In the genomic region with DNA sequence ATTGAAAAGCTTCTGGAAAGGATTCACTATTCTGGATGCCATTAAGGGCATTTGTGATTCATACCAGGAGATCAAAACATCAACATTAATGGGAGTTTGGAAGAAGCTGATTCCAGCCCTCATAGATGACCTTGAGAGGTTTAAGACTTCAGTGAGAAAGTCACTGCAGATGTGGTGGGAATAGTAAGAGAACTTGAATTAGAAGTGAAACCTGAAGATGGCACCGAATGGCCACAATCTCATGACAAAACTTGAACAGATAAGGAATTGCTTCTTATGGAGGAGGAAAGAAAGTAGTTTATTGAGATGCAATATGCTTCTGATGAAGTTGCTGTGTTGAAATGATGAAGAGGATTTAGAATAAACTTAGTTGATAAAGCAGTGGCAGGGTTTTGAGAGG, we compare ENCODE assay signal across 12 cellular contexts.
DNase-seq lines count a peak whose midpoint lies in the region; ATAC-seq, FAIRE-seq and TF ChIP-seq lines count a peak whose summit lies in the region.
"Had no signal": no experiment of that assay in that cellular context is flagged by ENCODE, and none has a peak within 500 bp of the region (broad histone marks: within the 10 kb centered on the region; RNA-seq: fewer than 3 reads in every experiment).

No MANE protein-coding gene starts in this region.

- H3K9me3 Mint-ChIP-seq in CD8-positive, alpha-beta T cell = no peaks in the 10 kb centered on the region
- H3K9me3 Mint-ChIP-seq in activated T-helper 1 cell treated with anti-CD3 and anti-CD28 coated beads, Interleukin-12 subunit alpha, Interleukin-12 subunit beta, Interleukin-2, Interleukin-4 antibody, amounts not matched to agents 30 ng/mL and 10 ng/mL and 1 ng/mL, durations not matched to agents 14 hours and 24 hours and 36 hours = no peaks in the 10 kb centered on the region

- peak overlapping the region; percentile 4 for H3K27ac ChIP-seq in CD8-positive, alpha-beta T cell (ENCODE audit: low read depth, low read length)
- H3K27ac ChIP-seq: C4-2B, parathyroid adenoma had no signal

- no peak for FAIRE-seq in HTR-8/SVneo (lab: Jason Lieb, UNC)
- FAIRE-seq: endothelial cell of umbilical vein had no signal

- no peak for ATAC-seq in CD8-positive, alpha-beta T cell
- ATAC-seq in GM19035 (IDR thresholded peaks at IDR 0.05; ENCODE audit: unreplicated experiment) (peak; percentile 39), HG02981 (IDR thresholded peaks at IDR 0.05; ENCODE audit: unreplicated experiment) (peak; percentile 38), left cardiac atrium (no peak)
- no peak for ATAC-seq in activated CD4-positive, CD25-positive, alpha-beta regulatory T cell treated with anti-CD3 and anti-CD28 coated beads, Interleukin-2, amount 50 U/mL, for 24 hours

- H3K36me3 ChIP-seq in CD8-positive, alpha-beta T cell (ENCODE audit: insufficient read depth, low read length) = no peaks in the 10 kb centered on the region

- CTCF ChIA-PET in CD8-positive, alpha-beta T cell (lab: Charles Lee) = no interaction called here

- no peaks in the 10 kb centered on the region for H3K27me3 ChIP-seq in CD8-positive, alpha-beta T cell (ENCODE audit: insufficient read depth, low read length)

- POLR2A ChIA-PET in CD8-positive, alpha-beta T cell (lab: Charles Lee) = no interaction called here

- peaks cover 22% of the 10 kb centered on the region for H3K4me1 ChIP-seq in CD8-positive, alpha-beta T cell (ENCODE audit: insufficient read depth, low read length)
- H3K4me1 ChIP-seq: parathyroid adenoma had no signal

- no peaks in the 10 kb centered on the region for H3K9me3 ChIP-seq in CD8-positive, alpha-beta T cell (ENCODE audit: low read length)

- H3K4me3 ChIP-seq in CD8-positive, alpha-beta T cell (ENCODE audit: low read depth, low read length) = peak overlapping the region; percentile 44

- no peak for DNase-seq in CD8-positive, alpha-beta T cell
- DNase-seq in activated T-helper 1 cell treated with anti-CD3 and anti-CD28 coated beads, Interleukin-12 subunit alpha, Interleukin-12 subunit beta, Interleukin-2, Interleukin-4 antibody, amounts not matched to agents 30 ng/mL and 10 ng/mL and 1 ng/mL, durations not matched to agents 14 hours and 24 hours and 36 hours (ENCODE audit: low spot score) = no peak
- DNase-seq in left cardiac atrium = no peak
- no peak for DNase-seq in RPMI8226
- DNase-seq in HTR-8/SVneo (ENCODE audit: insufficient read length, low spot score) = no peak
- DNase-seq: activated effector memory CD4-positive, alpha-beta T cell treated with anti-CD3 and anti-CD28 coated beads, Interleukin-2, amount 50 U/mL, for 16 hours had no signal

- H3K4me1 Mint-ChIP-seq in CD8-positive, alpha-beta T cell (ENCODE audit: low read depth) = peaks cover 28% of the 10 kb centered on the region
- H3K4me1 Mint-ChIP-seq in activated T-helper 1 cell treated with anti-CD3 and anti-CD28 coated beads, Interleukin-12 subunit alpha, Interleukin-12 subunit beta, Interleukin-2, Interleukin-4 antibody, amounts not matched to agents 30 ng/mL and 10 ng/mL and 1 ng/mL, durations not matched to agents 14 hours and 24 hours and 36 hours (ENCODE audit: low read depth) = peaks cover 45% of the 10 kb centered on the region

- TF ChIP-seq CTCF in CD8-positive, alpha-beta T cell (IDR thresholded peaks at IDR 0.05) = no peak

- H3K27me3 Mint-ChIP-seq in CD8-positive, alpha-beta T cell (ENCODE audit: low read depth) = no peaks in the 10 kb centered on the region
- no peaks in the 10 kb centered on the region for H3K27me3 Mint-ChIP-seq in activated T-helper 1 cell treated with anti-CD3 and anti-CD28 coated beads, Interleukin-12 subunit alpha, Interleukin-12 subunit beta, Interleukin-2, Interleukin-4 antibody, amounts not matched to agents 30 ng/mL and 10 ng/mL and 1 ng/mL, durations not matched to agents 14 hours and 24 hours and 36 hours (ENCODE audit: insufficient read depth)

- H3K36me3 Mint-ChIP-seq in CD8-positive, alpha-beta T cell = no peaks in the 10 kb centered on the region
- no peaks in the 10 kb centered on the region for H3K36me3 Mint-ChIP-seq in activated T-helper 1 cell treated with anti-CD3 and anti-CD28 coated beads, Interleukin-12 subunit alpha, Interleukin-12 subunit beta, Interleukin-2, Interleukin-4 antibody, amounts not matched to agents 30 ng/mL and 10 ng/mL and 1 ng/mL, durations not matched to agents 14 hours and 24 hours and 36 hours (ENCODE audit: low read depth)

- peak overlapping the region; percentile 80 for H3K4me3 Mint-ChIP-seq in CD8-positive, alpha-beta T cell
- peak overlapping the region; percentile 78 for H3K4me3 Mint-ChIP-seq in activated T-helper 1 cell treated with anti-CD3 and anti-CD28 coated beads, Interleukin-12 subunit alpha, Interleukin-12 subunit beta, Interleukin-2, Interleukin-4 antibody, amounts not matched to agents 30 ng/mL and 10 ng/mL and 1 ng/mL, durations not matched to agents 14 hours and 24 hours and 36 hours

- intact Hi-C loops in CD8-positive, alpha-beta T cell (cut with DNase I, micrococcal nuclease) = loop anchor here in 1 of 2 experiments (5.0 kb wide), 2 partner anchors 279 to 579 kb away; a partner anchor contains a TSS
- intact Hi-C loops in activated T-helper 1 cell treated with anti-CD3 and anti-CD28 coated beads, Interleukin-12 subunit alpha, Interleukin-12 subunit beta, Interleukin-2, Interleukin-4 antibody, amounts not matched to agents 30 ng/mL and 10 ng/mL and 1 ng/mL, durations not matched to agents 14 hours and 24 hours and 36 hours (cut with micrococcal nuclease) = loop anchor here (1.0 to 5.0 kb wide), 9 partner anchors 44 to 639 kb away; a partner anchor contains a TSS
- intact Hi-C loops in left cardiac atrium (cut with DNase I) = no loop called here

- peak overlapping the region; percentile 84 for H3K27ac Mint-ChIP-seq in CD8-positive, alpha-beta T cell
- H3K27ac Mint-ChIP-seq in activated T-helper 1 cell treated with anti-CD3 and anti-CD28 coated beads, Interleukin-12 subunit alpha, Interleukin-12 subunit beta, Interleukin-2, Interleukin-4 antibody, amounts not matched to agents 30 ng/mL and 10 ng/mL and 1 ng/mL, durations not matched to agents 14 hours and 24 hours and 36 hours = peak overlapping the region; percentile 79

Comparison
In these comparisons a context has a peak if more than half of its experiments do, and no peak if none do; other contexts are left out.
1. ATAC-seq: peak in GM19035 (single experiment) and HG02981 (single experiment); none in CD8-positive, alpha-beta T cell (single experiment), activated CD4-positive, CD25-positive, alpha-beta regulatory T cell treated with anti-CD3 and anti-CD28 coated beads, Interleukin-2, amount 50 U/mL, for 24 hours (0 of 2) and left cardiac atrium (0 of 2).